In genomic region chr22:23246982-23247766, GRCh38 we compare ENCODE assay signal across 16 cellular contexts.
A peak's percentile ranks its signal among the peaks of the same experiment; 100 is the strongest.
DNase-seq lines count a peak whose midpoint lies in the region; ATAC-seq and TF ChIP-seq lines count a peak whose summit lies in the region.
"Had no signal": no experiment of that assay in that cellular context is flagged by ENCODE, and none has a peak within 500 bp of the region (broad histone marks: within the 10 kb centered on the region; RNA-seq: fewer than 3 reads in every experiment).

No MANE protein-coding gene starts in this region.

- H3K27me3 Mint-ChIP-seq in HFFc6 (ENCODE audit: insufficient read depth): peaks cover 3% of the 10 kb centered on the region

- in situ Hi-C loops in KBM-7 (cut with MboI; ENCODE audit: low pct_unique_long_range_greater_than_20kb, low sequenced_read_pairs): no loop called here

- DNase-seq in COLO668 (lab: John Stamatoyannopoulos, UW; ENCODE audit: unreplicated experiment) (peak; percentile 85), RWPE2 (ENCODE audit: low spot score) (no peak), right lobe of liver (no peak), KBM-7 (no peak), uterus (no peak), HFFc6 (no peak), tibial nerve (ENCODE audit: low spot score in 2 of 2) (no peak)
- DNase-seq: activated T-cell treated with anti-CD3 and anti-CD28 coated beads for 4 hours, aorta, NCI-H1048, occipital lobe, small intestine, substantia nigra, WERI-Rb-1 had no signal

- H3K4me1 ChIP-seq in HUES64 (ENCODE audit: insufficient read depth, low read length) (peaks cover 39% of the 10 kb centered on the region), RWPE2 (ENCODE audit: insufficient read depth, poor library complexity, severe bottlenecking) (peaks cover 69% of the 10 kb centered on the region), right lobe of liver (peaks cover 0 to 35% (median 6%) of the 10 kb centered on the region in 4 donors), uterus (no peaks in the 10 kb centered on the region), tibial nerve (peaks cover 0 to 85% (median 18%) of the 10 kb centered on the region in 4 donors)

- H3K4me3 ChIP-seq in HUES64 (ENCODE audit: low read length): no peak overlapping the region
- no peak overlapping the region for H3K4me3 ChIP-seq in RWPE2 (ENCODE audit: severe bottlenecking)
- H3K4me3 ChIP-seq in right lobe of liver: no peak overlapping the region
- H3K4me3 ChIP-seq in uterus: no peak overlapping the region
- no peak overlapping the region for H3K4me3 ChIP-seq in tibial nerve

- no peaks in the 10 kb centered on the region for H3K9me3 ChIP-seq in HUES64 (ENCODE audit: insufficient read depth, low read depth, low read length)
- peaks cover 3% of the 10 kb centered on the region for H3K9me3 ChIP-seq in RWPE2 (ENCODE audit: severe bottlenecking)
- no peaks in the 10 kb centered on the region for H3K9me3 ChIP-seq in right lobe of liver
- H3K9me3 ChIP-seq in uterus: no peaks in the 10 kb centered on the region
- no peaks in the 10 kb centered on the region for H3K9me3 ChIP-seq in tibial nerve

- H3K36me3 Mint-ChIP-seq in HFFc6 (ENCODE audit: low read depth): no peaks in the 10 kb centered on the region

- no peak for TF ChIP-seq POLR2A in right lobe of liver (IDR thresholded peaks at IDR 0.05)
- no peak for TF ChIP-seq POLR2A in uterus (IDR thresholded peaks at IDR 0.05)
- TF ChIP-seq POLR2A in tibial nerve (IDR thresholded peaks at IDR 0.05): no peak

- 0 out of 2 replicates have a peak overlapping the region, but pooled peaks have one; percentile 10 for H3K27ac ChIP-seq in HUES64 (ENCODE audit: low read depth, low read length)
- H3K27ac ChIP-seq in RWPE2 (ENCODE audit: poor library complexity, severe bottlenecking): peak overlapping the region; percentile 90
- no peak overlapping the region for H3K27ac ChIP-seq in right lobe of liver
- H3K27ac ChIP-seq in uterus: no peak overlapping the region
- H3K27ac ChIP-seq in tibial nerve: peak overlapping the region in 1 of 4 donors; percentile 18
- H3K27ac ChIP-seq: WERI-Rb-1 had no signal

- no peak for TF ChIP-seq EP300 in tibial nerve (IDR thresholded peaks at IDR 0.05)

- peaks cover 60% of the 10 kb centered on the region for H3K4me1 Mint-ChIP-seq in HFFc6 (ENCODE audit: low read depth)

- no peaks in the 10 kb centered on the region for H3K27me3 ChIP-seq in HUES64 (ENCODE audit: insufficient read depth, low read length)
- no peaks in the 10 kb centered on the region for H3K27me3 ChIP-seq in RWPE2 (ENCODE audit: insufficient read depth, poor library complexity, severe bottlenecking)
- H3K27me3 ChIP-seq in right lobe of liver: no peaks in the 10 kb centered on the region
- H3K27me3 ChIP-seq in uterus: no peaks in the 10 kb centered on the region
- no peaks in the 10 kb centered on the region for H3K27me3 ChIP-seq in tibial nerve

- no peak overlapping the region for H3K9ac ChIP-seq in HUES64 (ENCODE audit: low read depth, low read length)

- WGBS in HUES64: 89% methylated on average over 13 of the region's 13 CpGs
- 73% methylated on average over 5 of the region's 13 CpGs for WGBS in right lobe of liver (ENCODE audit: insufficient coverage, low coverage, low lambda C conversion rate, missing lambda C conversion rate)
- 70 to 77% methylated on average over 13 of the region's 13 CpGs for WGBS in tibial nerve, 2 donors

- H3K36me3 ChIP-seq in HUES64 (ENCODE audit: insufficient read depth, low read length) (no peaks in the 10 kb centered on the region), RWPE2 (ENCODE audit: low read depth) (peaks cover 5% of the 10 kb centered on the region; the same call in 1 of the 2 replicates), right lobe of liver (no peaks in the 10 kb centered on the region), uterus (no peaks in the 10 kb centered on the region), tibial nerve (no peaks in the 10 kb centered on the region)

- H3K4me3 Mint-ChIP-seq in HFFc6: no peak overlapping the region

- no peak overlapping the region for H3K27ac Mint-ChIP-seq in HFFc6

- intact Hi-C loops in right lobe of liver (cut with DNase I): no loop called here
- intact Hi-C loops in uterus (cut with DNase I; ENCODE audit: low total_unique reads): no loop called here

- no peak for TF ChIP-seq CTCF in RWPE2 (IDR thresholded peaks at IDR 0.05; ENCODE audit: poor library complexity, severe bottlenecking)
- no peak for TF ChIP-seq CTCF in right lobe of liver (IDR thresholded peaks at IDR 0.05)
- no peak for TF ChIP-seq CTCF in uterus (IDR thresholded peaks at IDR 0.05)
- TF ChIP-seq CTCF in HFFc6 (IDR thresholded peaks at IDR 0.05): no peak
- TF ChIP-seq CTCF in tibial nerve (IDR thresholded peaks at IDR 0.05): no peak

- H3K9me3 Mint-ChIP-seq in HFFc6: no peaks in the 10 kb centered on the region

- ATAC-seq in RWPE2 (ENCODE audit: low read depth) (no peak), right lobe of liver (peak in 3 of 4 donors; percentile 6 to 62 (median 25))
- ATAC-seq: SK-N-SH treated with all-trans-retinoic acid at 6 μM for 48 hours had no signal

Comparison
In these comparisons a context has a peak if more than half of its experiments do, and no peak if none do; other contexts are left out.
1. H3K27ac ChIP-seq: peak in HUES64 (single experiment) and RWPE2 (single experiment); none in right lobe of liver (0 of 3) and uterus (0 of 2).